8 cellular contexts compared by ENCODE assay signal in the genomic region with DNA sequence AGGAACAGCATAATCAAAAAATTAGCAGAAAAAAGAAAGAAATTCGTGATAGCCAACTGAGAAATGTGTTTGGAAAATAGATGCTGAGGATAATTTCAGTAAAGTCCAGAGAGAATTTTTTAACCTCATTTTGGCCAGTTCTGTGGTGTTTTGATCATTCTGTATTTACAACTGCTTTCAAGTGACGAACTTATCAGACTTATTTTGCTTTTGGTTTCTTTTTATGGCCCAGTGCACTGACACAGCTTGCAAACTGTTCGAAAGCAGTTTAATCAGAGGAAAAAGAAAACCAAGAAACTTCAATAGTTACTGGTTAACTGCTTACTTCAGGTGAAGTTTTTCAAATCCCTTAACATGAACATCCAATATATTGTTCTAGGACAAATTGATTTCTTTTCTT. TPM values are rescaled to one million over a fixed set of nuclear protein-coding genes. Genes with fewer than 3 reads are reported as not detected.
DNase-seq lines count a peak whose midpoint lies in the region; ATAC-seq and TF ChIP-seq lines count a peak whose summit lies in the region.

No MANE protein-coding gene starts in this region.

- H3K27me3 ChIP-seq in BJ (ENCODE audit: control insufficient read depth, insufficient read depth, low read length): no peaks in the 10 kb centered on the region

- peak overlapping the region; percentile 96 for H3K4me3 ChIP-seq in BJ (ENCODE audit: low read depth, low read length)

- no peaks in the 10 kb centered on the region for H3K9me3 Mint-ChIP-seq in activated T-helper 2 cell treated with anti-CD3 and anti-CD28 coated beads, Interferon-gamma antibody, Interleukin-2, Interleukin-4, amounts not matched to agents 10 μg/mL and 5 μg/mL and 100 μg/mL, durations not matched to agents 14 hours and 24 hours and 36 hours
- H3K9me3 Mint-ChIP-seq in memory B cell: no peaks in the 10 kb centered on the region

- peak overlapping the region; percentile 84 for H3K27ac Mint-ChIP-seq in activated T-helper 2 cell treated with anti-CD3 and anti-CD28 coated beads, Interferon-gamma antibody, Interleukin-2, Interleukin-4, amounts not matched to agents 10 μg/mL and 5 μg/mL and 100 μg/mL, durations not matched to agents 14 hours and 24 hours and 36 hours
- peak overlapping the region; percentile 82 for H3K27ac Mint-ChIP-seq in memory B cell

- peak overlapping the region; percentile 94 for H3K4me3 Mint-ChIP-seq in activated T-helper 2 cell treated with anti-CD3 and anti-CD28 coated beads, Interferon-gamma antibody, Interleukin-2, Interleukin-4, amounts not matched to agents 10 μg/mL and 5 μg/mL and 100 μg/mL, durations not matched to agents 14 hours and 24 hours and 36 hours (ENCODE audit: low read depth)
- peak overlapping the region; percentile 91 for H3K4me3 Mint-ChIP-seq in memory B cell

- H3K4me1 Mint-ChIP-seq in activated T-helper 2 cell treated with anti-CD3 and anti-CD28 coated beads, Interferon-gamma antibody, Interleukin-2, Interleukin-4, amounts not matched to agents 10 μg/mL and 5 μg/mL and 100 μg/mL, durations not matched to agents 14 hours and 24 hours and 36 hours (ENCODE audit: low read depth): peaks cover 43% of the 10 kb centered on the region
- H3K4me1 Mint-ChIP-seq in memory B cell: peaks cover 28% of the 10 kb centered on the region

- CTCF ChIA-PET in BJ (lab: Yijun Ruan, JAX): interaction anchor here (0.7 to 2.7 kb wide), 3 partner anchors 12 to 33 kb away, joined by 3 to 7 read pairs (median 4); no protein-coding TSS in a partner anchor

- TF ChIP-seq CTCF in BJ (IDR thresholded peaks at IDR 0.05; ENCODE audit: insufficient read depth, low read depth, low read length): no peak

- peaks cover 4% of the 10 kb centered on the region for H3K36me3 ChIP-seq in BJ (ENCODE audit: control insufficient read depth, insufficient read depth, low read length)

- DNase-seq in BJ (ENCODE audit: low read depth) (no peak), memory B cell (ENCODE audit: low spot score in 2 of 2) (no peak), LoVo (ENCODE audit: low spot score) (no peak), COR-L47 (lab: John Stamatoyannopoulos, UW) (no peak), GF-D8 (lab: John Stamatoyannopoulos, UW) (no peak)
- no peak for DNase-seq in activated T-helper 2 cell treated with anti-CD3 and anti-CD28 coated beads, Interferon-gamma antibody, Interleukin-2, Interleukin-4, amounts not matched to agents 10 μg/mL and 5 μg/mL and 100 μg/mL, durations not matched to agents 14 hours and 24 hours and 36 hours (ENCODE audit: low spot score)

- H3K27me3 Mint-ChIP-seq in activated T-helper 2 cell treated with anti-CD3 and anti-CD28 coated beads, Interferon-gamma antibody, Interleukin-2, Interleukin-4, amounts not matched to agents 10 μg/mL and 5 μg/mL and 100 μg/mL, durations not matched to agents 14 hours and 24 hours and 36 hours (ENCODE audit: low read depth): no peaks in the 10 kb centered on the region
- H3K27me3 Mint-ChIP-seq in memory B cell: no peaks in the 10 kb centered on the region

- ATAC-seq in GM21723 (IDR thresholded peaks at IDR 0.05; ENCODE audit: unreplicated experiment) (peak; percentile 32), memory B cell (ENCODE audit: low read depth) (no peak), HG03571 (IDR thresholded peaks at IDR 0.05; ENCODE audit: unreplicated experiment) (no peak)

- intact Hi-C loops in activated T-helper 2 cell treated with anti-CD3 and anti-CD28 coated beads, Interferon-gamma antibody, Interleukin-2, Interleukin-4, amounts not matched to agents 10 μg/mL and 5 μg/mL and 100 μg/mL, durations not matched to agents 14 hours and 24 hours and 36 hours (cut with micrococcal nuclease): loop anchor here (1.0 kb wide), 1 partner anchor 51 kb away; a partner anchor contains a TSS

- POLR2A ChIA-PET in BJ (lab: Charles Lee): no interaction called here

- peaks cover 43% of the 10 kb centered on the region for H3K36me3 Mint-ChIP-seq in activated T-helper 2 cell treated with anti-CD3 and anti-CD28 coated beads, Interferon-gamma antibody, Interleukin-2, Interleukin-4, amounts not matched to agents 10 μg/mL and 5 μg/mL and 100 μg/mL, durations not matched to agents 14 hours and 24 hours and 36 hours (ENCODE audit: low read depth)
- peaks cover 8% of the 10 kb centered on the region for H3K36me3 Mint-ChIP-seq in memory B cell

RNA-seq across cellular contexts. Expression of a gene that starts 1.9 kb away (rescaled TPM):
- 74.9 and 112 TPM in 2 replicates for polyA plus RNA-seq in BJ (2011; rRNA removed)
- polyA minus RNA-seq in BJ (2011; rRNA and poly(A)+ RNA removed): 94.7 and 147 TPM in 2 replicates
- total RNA-seq in activated T-helper 2 cell treated with anti-CD3 and anti-CD28 coated beads, Interferon-gamma antibody, Interleukin-2, Interleukin-4, amounts not matched to agents 10 μg/mL and 5 μg/mL and 100 μg/mL, durations not matched to agents 14 hours and 24 hours and 36 hours: 154 and 157 TPM in 2 replicates

RNA-seq across cellular contexts. Expression of a gene that starts 2.1 kb away (rescaled TPM):
- 4.5 and 4.8 TPM in 2 replicates for polyA plus RNA-seq in BJ (2011; rRNA removed)
- 2.3 and 2.9 TPM in 2 replicates for polyA minus RNA-seq in BJ (2011; rRNA and poly(A)+ RNA removed)
- total RNA-seq in activated T-helper 2 cell treated with anti-CD3 and anti-CD28 coated beads, Interferon-gamma antibody, Interleukin-2, Interleukin-4, amounts not matched to agents 10 μg/mL and 5 μg/mL and 100 μg/mL, durations not matched to agents 14 hours and 24 hours and 36 hours: 6.5 and 7.3 TPM in 2 replicates

RNA-seq across cellular contexts. Expression of a gene that starts 28.7 kb away (rescaled TPM):
- polyA plus RNA-seq in BJ (2011; rRNA removed): not detected in 2 replicates
- polyA minus RNA-seq in BJ (2011; rRNA and poly(A)+ RNA removed): not detected in 2 replicates
- not detected in 2 replicates for total RNA-seq in activated T-helper 2 cell treated with anti-CD3 and anti-CD28 coated beads, Interferon-gamma antibody, Interleukin-2, Interleukin-4, amounts not matched to agents 10 μg/mL and 5 μg/mL and 100 μg/mL, durations not matched to agents 14 hours and 24 hours and 36 hours

RNA-seq across cellular contexts. Expression of a gene that starts 51.4 kb away (rescaled TPM):
- 153 and 200 TPM in 2 replicates for polyA plus RNA-seq in BJ (2011; rRNA removed)
- polyA minus RNA-seq in BJ (2011; rRNA and poly(A)+ RNA removed): 52.4 and 75.9 TPM in 2 replicates
- 109 TPM in 2 replicates for total RNA-seq in activated T-helper 2 cell treated with anti-CD3 and anti-CD28 coated beads, Interferon-gamma antibody, Interleukin-2, Interleukin-4, amounts not matched to agents 10 μg/mL and 5 μg/mL and 100 μg/mL, durations not matched to agents 14 hours and 24 hours and 36 hours
